Comparison of ENCODE assay signal across 25 cellular contexts in genomic region chr7:1749864-1750466, GRCh38.
A peak's percentile ranks its signal among the peaks of the same experiment; 100 is the strongest.
DNase-seq lines count a peak whose midpoint lies in the region; ATAC-seq, FAIRE-seq and TF ChIP-seq lines count a peak whose summit lies in the region.
"Had no signal": no experiment of that assay in that cellular context is flagged by ENCODE, and none has a peak within 500 bp of the region (broad histone marks: within the 10 kb centered on the region; RNA-seq: fewer than 3 reads in every experiment).

No MANE protein-coding gene starts in this region.

- no peak overlapping the region for H3K9ac ChIP-seq in SK-N-SH

- DNase-seq in SK-N-SH: peak; percentile 46
- DNase-seq in Panc1 (ENCODE audit: low read depth, low spot score): no peak
- no peak for DNase-seq in right atrium auricular region (ENCODE audit: low spot score)
- peak; percentile 54 for DNase-seq in sigmoid colon
- DNase-seq in DMS53 (lab: John Stamatoyannopoulos, UW): no peak
- DNase-seq in CD4-positive, alpha-beta memory T cell: no peak
- DNase-seq in HTR-8/SVneo (ENCODE audit: insufficient read length, low spot score): no peak
- DNase-seq: activated CD4-positive, alpha-beta T cell treated with anti-CD3 and anti-CD28 coated beads, Interleukin-2, amount 10 ng/mL, durations not matched to agents 7 days and 5 days; activated naive CD8-positive, alpha-beta T cell treated with anti-CD3 and anti-CD28 coated beads, Interleukin-2, amount 10 ng/mL, durations not matched to agents 7 days and 5 days; DND-41; HCEC 1CT; hippocampal formation; NCI-H1417 treated with DMSO at 0.1 percent for 48 hours; NCI-H2107; NCI-H526 treated with DMSO at 0.1 percent for 48 hours; ovary; SHP77; stimulated activated naive B cell treated with anti-CD40 and anti-IgM and Interleukin-4, amounts not matched to agents 10 μg/mL and 1 μg/mL and 100 μg/mL, for 72 hours had no signal

- 63% methylated on average over 20 of the region's 24 CpGs for WGBS in SK-N-SH (ENCODE audit: low lambda C conversion rate)
- WGBS in sigmoid colon, 2 donors: 36 to 76% methylated on average over 24 of the region's 24 CpGs

- no peak for TF ChIP-seq CTCF in SK-N-SH (IDR thresholded peaks at IDR 0.05)
- no peak for TF ChIP-seq CTCF in Panc1 (IDR thresholded peaks at IDR 0.05)
- TF ChIP-seq CTCF in right atrium auricular region (IDR thresholded peaks at IDR 0.05): no peak
- no peak for TF ChIP-seq CTCF in sigmoid colon (IDR thresholded peaks at IDR 0.05)

- no peaks in the 10 kb centered on the region for H3K9me3 Mint-ChIP-seq in CD4-positive, alpha-beta memory T cell
- H3K9me3 Mint-ChIP-seq: activated naive CD8-positive, alpha-beta T cell treated with anti-CD3 and anti-CD28 coated beads, Interleukin-2, amount 10 ng/mL, durations not matched to agents 7 days and 5 days; activated T-helper 17 cell treated with anti-CD3 and anti-CD28 coated beads, Interleukin-2, amount 50 U/mL, for 72 hours; dendritic cell treated with granulocyte-macrophage colony-stimulating factor and Interleukin-4, amounts not matched to agents 40 ng/mL and 50 ng/mL, for 4 days; stimulated activated naive B cell treated with anti-CD40 and anti-IgM and Interleukin-4, amounts not matched to agents 10 μg/mL and 1 μg/mL and 100 μg/mL, for 72 hours; T-helper 1 cell treated with Interleukin-12 subunit alpha and Interleukin-12 subunit beta and Interleukin-4 antibody, amounts not matched to agents 30 μg/mL and 1 μg/mL, for 36 hours had no signal

- H2AFZ ChIP-seq in SK-N-SH (ENCODE audit: low read depth): no peak overlapping the region

- FAIRE-seq in HTR-8/SVneo (lab: Jason Lieb, UNC): no peak
- FAIRE-seq: endothelial cell of umbilical vein, islet of Langerhans had no signal

- H3K4me3 Mint-ChIP-seq in CD4-positive, alpha-beta memory T cell: no peak overlapping the region
- H3K4me3 Mint-ChIP-seq: activated CD4-positive, alpha-beta T cell treated with anti-CD3 and anti-CD28 coated beads, Interleukin-2, amount 10 ng/mL, durations not matched to agents 7 days and 5 days; activated naive CD8-positive, alpha-beta T cell treated with anti-CD3 and anti-CD28 coated beads, Interleukin-2, amount 10 ng/mL, durations not matched to agents 7 days and 5 days; activated T-helper 17 cell treated with anti-CD3 and anti-CD28 coated beads, Interleukin-2, amount 50 U/mL, for 72 hours; dendritic cell treated with granulocyte-macrophage colony-stimulating factor and Interleukin-4, amounts not matched to agents 40 ng/mL and 50 ng/mL, for 4 days; memory B cell; stimulated activated naive B cell treated with anti-CD40 and anti-IgM and Interleukin-4, amounts not matched to agents 10 μg/mL and 1 μg/mL and 100 μg/mL, for 72 hours; T-helper 1 cell treated with Interleukin-12 subunit alpha and Interleukin-12 subunit beta and Interleukin-4 antibody, amounts not matched to agents 30 μg/mL and 1 μg/mL, for 36 hours had no signal

- H3K79me2 ChIP-seq in SK-N-SH (ENCODE audit: insufficient read depth): no peaks in the 10 kb centered on the region

- H3K36me3 ChIP-seq in SK-N-SH (replicated peaks in 1 of 2; ENCODE audit: control insufficient read depth in 1 of 2, insufficient read depth in 2 of 2, low read length in 1 of 2): no peaks in the 10 kb centered on the region
- no peaks in the 10 kb centered on the region for H3K36me3 ChIP-seq in Panc1 (ENCODE audit: control insufficient read depth, insufficient read depth, low read length)
- H3K36me3 ChIP-seq in right atrium auricular region: peaks cover 2% of the 10 kb centered on the region
- no peaks in the 10 kb centered on the region for H3K36me3 ChIP-seq in sigmoid colon
- no peaks in the 10 kb centered on the region for H3K36me3 ChIP-seq in CD4-positive, alpha-beta memory T cell (ENCODE audit: insufficient read depth, low read length)
- H3K36me3 ChIP-seq: ovary had no signal

- H3K27me3 ChIP-seq in SK-N-SH (ENCODE audit: insufficient read depth): no peaks in the 10 kb centered on the region; the same call in 1 of the 2 replicates
- no peaks in the 10 kb centered on the region for H3K27me3 ChIP-seq in Panc1 (ENCODE audit: control insufficient read depth, insufficient read depth, low read length)
- H3K27me3 ChIP-seq in right atrium auricular region: no peaks in the 10 kb centered on the region
- peaks cover 4 to 27% (median 21%) of the 10 kb centered on the region in 3 donors for H3K27me3 ChIP-seq in sigmoid colon
- H3K27me3 ChIP-seq in CD4-positive, alpha-beta memory T cell (ENCODE audit: insufficient read depth, low read length): no peaks in the 10 kb centered on the region
- H3K27me3 ChIP-seq: ovary had no signal

- H3K4me1 Mint-ChIP-seq in CD4-positive, alpha-beta memory T cell: peaks cover 0 to 4% (median 3%) of the 10 kb centered on the region in 4 donors
- H3K4me1 Mint-ChIP-seq: activated T-helper 17 cell treated with anti-CD3 and anti-CD28 coated beads, Interleukin-2, amount 50 U/mL, for 72 hours had no signal

- no TSS peak for BruUV-seq in Panc1 (replicated peaks; lab: Mats Ljungman, UMichigan)

- no peaks in the 10 kb centered on the region for H4K20me1 ChIP-seq in SK-N-SH (ENCODE audit: insufficient read depth)

- H3F3A ChIP-seq in SK-N-SH (replicated peaks; ENCODE audit: insufficient read depth): no peaks in the 10 kb centered on the region

- peaks cover 0 to 27% of the 10 kb centered on the region in 2 experiments; a peak in 1 of 4 replicates for H3K4me1 ChIP-seq in SK-N-SH (ENCODE audit: control insufficient read depth in 1 of 2, insufficient read depth in 2 of 2, low read depth in 1 of 2, low read length in 1 of 2)
- peaks cover 21% of the 10 kb centered on the region for H3K4me1 ChIP-seq in Panc1 (ENCODE audit: control insufficient read depth, insufficient read depth, low read length)
- H3K4me1 ChIP-seq in right atrium auricular region: peaks cover 0 to 18% of the 10 kb centered on the region in 2 donors
- H3K4me1 ChIP-seq in sigmoid colon: no peaks in the 10 kb centered on the region
- H3K4me1 ChIP-seq in CD4-positive, alpha-beta memory T cell (ENCODE audit: insufficient read depth, low read length): no peaks in the 10 kb centered on the region

- no peak for TF ChIP-seq POLR2A in sigmoid colon (IDR thresholded peaks at IDR 0.05)

- no peaks in the 10 kb centered on the region for H3K36me3 Mint-ChIP-seq in CD4-positive, alpha-beta memory T cell
- H3K36me3 Mint-ChIP-seq: activated naive CD8-positive, alpha-beta T cell treated with anti-CD3 and anti-CD28 coated beads, Interleukin-2, amount 10 ng/mL, durations not matched to agents 7 days and 5 days; stimulated activated naive B cell treated with anti-CD40 and anti-IgM and Interleukin-4, amounts not matched to agents 10 μg/mL and 1 μg/mL and 100 μg/mL, for 72 hours had no signal

- H3K27ac Mint-ChIP-seq in CD4-positive, alpha-beta memory T cell: no peak overlapping the region
- H3K27ac Mint-ChIP-seq: activated CD4-positive, alpha-beta T cell treated with anti-CD3 and anti-CD28 coated beads, Interleukin-2, amount 10 ng/mL, durations not matched to agents 7 days and 5 days; activated naive CD8-positive, alpha-beta T cell treated with anti-CD3 and anti-CD28 coated beads, Interleukin-2, amount 10 ng/mL, durations not matched to agents 7 days and 5 days; activated T-helper 17 cell treated with anti-CD3 and anti-CD28 coated beads, Interleukin-2, amount 50 U/mL, for 72 hours; dendritic cell treated with granulocyte-macrophage colony-stimulating factor and Interleukin-4, amounts not matched to agents 40 ng/mL and 50 ng/mL, for 4 days; memory B cell; stimulated activated naive B cell treated with anti-CD40 and anti-IgM and Interleukin-4, amounts not matched to agents 10 μg/mL and 1 μg/mL and 100 μg/mL, for 72 hours; T-helper 1 cell treated with Interleukin-12 subunit alpha and Interleukin-12 subunit beta and Interleukin-4 antibody, amounts not matched to agents 30 μg/mL and 1 μg/mL, for 36 hours had no signal

- POLR2A ChIA-PET in SK-N-SH (lab: Yijun Ruan, JAX): interaction anchor here (0.8 to 1.1 kb wide), 2 partner anchors 10 kb away, joined by 3 read pairs; no protein-coding TSS in a partner anchor
- POLR2A ChIA-PET in Panc1 (lab: Charles Lee): interaction anchor here (0.6 kb wide), 1 partner anchor 34 kb away, joined by 5 read pairs; no protein-coding TSS in a partner anchor
- POLR2A ChIA-PET in CD4-positive, alpha-beta memory T cell (lab: Charles Lee; ENCODE audit: partially characterized antibody): no interaction called here

- TF ChIP-seq EP300 in SK-N-SH (IDR thresholded peaks at IDR 0.05; ENCODE audit: borderline replicate concordance in 1 of 2, low read depth in 1 of 2, low read length in 1 of 2): no peak
- TF ChIP-seq EP300 in sigmoid colon (IDR thresholded peaks at IDR 0.05): no peak

- TF ChIP-seq RAD21 in SK-N-SH (IDR thresholded peaks at IDR 0.05; ENCODE audit: low read length): no peak

- no peak overlapping the region for H3K4me2 ChIP-seq in SK-N-SH

- CTCF ChIA-PET in SK-N-SH (lab: Yijun Ruan, JAX): interaction anchor here (1.3 kb wide), 1 partner anchor 171 kb away, joined by 3 read pairs; no protein-coding TSS in a partner anchor
- CTCF ChIA-PET in Panc1 (lab: Charles Lee): interaction anchor here (1.2 kb wide), 1 partner anchor 18 kb away, joined by 4 read pairs; no protein-coding TSS in a partner anchor
- CTCF ChIA-PET in CD4-positive, alpha-beta memory T cell (lab: Charles Lee; ENCODE audit: partially characterized antibody): no interaction called here

- in situ Hi-C loops in Panc1 (cut with HindIII; ENCODE audit: low pct_unique_long_range_greater_than_20kb, low sequenced_read_pairs): no loop called here

- intact Hi-C loops in Panc1 (cut with micrococcal nuclease; ENCODE audit: unreplicated experiment): loop anchor here (10.0 kb wide), 2 partner anchors 85 to 165 kb away; no protein-coding TSS in a partner anchor
- intact Hi-C loops in sigmoid colon (cut with DNase I): no loop called here
- intact Hi-C loops in CD4-positive, alpha-beta memory T cell (cut with micrococcal nuclease): no loop called here

- no peaks in the 10 kb centered on the region for H3K9me2 ChIP-seq in SK-N-SH

- no peak; the same call in 1 of the 3 replicates for ATAC-seq in SK-N-SH treated with all-trans-retinoic acid at 6 μM for 48 hours
- ATAC-seq in Panc1: peak; percentile 43
- ATAC-seq: activated T-helper 17 cell treated with anti-CD3 and anti-CD28 coated beads, Interleukin-2, amount 50 U/mL, for 72 hours; stimulated activated naive B cell treated with anti-CD40 and anti-IgM and Interleukin-4, amounts not matched to agents 10 μg/mL and 1 μg/mL and 100 μg/mL, for 72 hours had no signal

- H3K9me3 ChIP-seq in SK-N-SH (no peaks in the 10 kb centered on the region), Panc1 (ENCODE audit: control insufficient read depth, insufficient read depth, low read depth, low read length) (no peaks in the 10 kb centered on the region), right atrium auricular region (no peaks in the 10 kb centered on the region), sigmoid colon (no peaks in the 10 kb centered on the region)
- H3K9me3 ChIP-seq in CD4-positive, alpha-beta memory T cell (ENCODE audit: control insufficient read depth in 1 of 2, low read length in 2 of 2): no peaks in the 10 kb centered on the region
- H3K9me3 ChIP-seq: ovary had no signal

- H3K27me3 Mint-ChIP-seq in CD4-positive, alpha-beta memory T cell: peaks cover 2 to 5% of the 10 kb centered on the region in 2 donors

- H3K27ac ChIP-seq in SK-N-SH (ENCODE audit: low read depth in 2 of 2, low read length in 1 of 2) (no peak overlapping the region), Panc1 (ENCODE audit: low read length) (peak overlapping the region; percentile 2; the same call in 1 of the 2 replicates), right atrium auricular region (peak overlapping the region; percentile 70 to 80), sigmoid colon (no peak overlapping the region)
- no peak overlapping the region for H3K27ac ChIP-seq in CD4-positive, alpha-beta memory T cell (ENCODE audit: low read depth, low read length)
- H3K27ac ChIP-seq: ovary had no signal

- H3K4me3 ChIP-seq in SK-N-SH (ENCODE audit: low read depth in 2 of 2, low read length in 1 of 2) (no peak overlapping the region), Panc1 (ENCODE audit: low read depth in 2 of 2, low read length in 2 of 2) (no peak overlapping the region), right atrium auricular region (no peak overlapping the region), sigmoid colon (no peak overlapping the region)
- H3K4me3 ChIP-seq in CD4-positive, alpha-beta memory T cell (ENCODE audit: low read length in 2 of 2): no peak overlapping the region
- H3K4me3 ChIP-seq: ovary had no signal

Comparison
In these comparisons a context has a peak if more than half of its experiments do, and no peak if none do; other contexts are left out.
1. DNase-seq: peak in SK-N-SH (single experiment) and sigmoid colon (single experiment); none in Panc1 (single experiment), right atrium auricular region (single experiment), DMS53 (single experiment), CD4-positive, alpha-beta memory T cell (0 of 5) and HTR-8/SVneo (single experiment).
2. H3K27ac ChIP-seq: peak in Panc1 (single experiment) and right atrium auricular region (2 of 2); none in SK-N-SH (0 of 2), sigmoid colon (0 of 4) and CD4-positive, alpha-beta memory T cell (single experiment).